ENCODE assay signal across 9 cellular contexts in genomic region chr2:16650287-16651249, GRCh38. TPM values are rescaled to one million over a fixed set of nuclear protein-coding genes. Genes with fewer than 3 reads are reported as not detected.
DNase-seq lines count a peak whose midpoint lies in the region; ATAC-seq and TF ChIP-seq lines count a peak whose summit lies in the region.
"Had no signal": no experiment of that assay in that cellular context is flagged by ENCODE, and none has a peak within 500 bp of the region (broad histone marks: within the 10 kb centered on the region; RNA-seq: fewer than 3 reads in every experiment).

No MANE protein-coding gene starts in this region.

- H3K4me3 Mint-ChIP-seq in activated CD4-positive, alpha-beta T cell treated with anti-CD3 and anti-CD28 coated beads, Interleukin-2, amount 10 ng/mL, durations not matched to agents 24 days and 14 days = no peak overlapping the region
- H3K4me3 Mint-ChIP-seq in activated CD4-positive, alpha-beta T cell treated with anti-CD3 and anti-CD28 coated beads, Interleukin-2, amount 10 ng/mL, durations not matched to agents 7 days and 5 days = no peak overlapping the region
- H3K4me3 Mint-ChIP-seq in chondrocyte (ENCODE audit: unreplicated experiment) = peak overlapping the region; percentile 55

- H3K27ac ChIP-seq in mesodermal cell (ENCODE audit: low read depth, low read length, severe bottlenecking) (peak overlapping the region; percentile 48), urinary bladder (ENCODE audit: low read depth) (peak overlapping the region; percentile 0)

- TF ChIP-seq CTCF in chondrocyte (IDR thresholded peaks at IDR 0.05) = no peak

- 88% methylated on average over 8 to 10 of the region's 12 CpGs for WGBS in mesodermal cell (ENCODE audit: insufficient coverage in 2 of 2), 2 experiments
- 42% methylated on average over 12 of the region's 12 CpGs for WGBS in urinary bladder

- CTCF ChIA-PET in activated CD4-positive, alpha-beta T cell treated with anti-CD3 and anti-CD28 coated beads, Interleukin-2, amount 10 ng/mL, durations not matched to agents 7 days and 5 days (lab: Charles Lee) = interaction anchor here (1.0 to 2.2 kb wide), 3 partner anchors 8 to 42 kb away, joined by 3 to 4 read pairs (median 4); no protein-coding TSS in a partner anchor

- no peak overlapping the region for H3K4me3 ChIP-seq in mesodermal cell (ENCODE audit: extremely low read depth, insufficient read depth, low read length, poor library complexity, severe bottlenecking)
- no peak overlapping the region for H3K4me3 ChIP-seq in urinary bladder (ENCODE audit: low read depth, low read length)

- POLR2A ChIA-PET in activated CD4-positive, alpha-beta T cell treated with anti-CD3 and anti-CD28 coated beads, Interleukin-2, amount 10 ng/mL, durations not matched to agents 7 days and 5 days (lab: Charles Lee) = no interaction called here

- intact Hi-C loops in activated CD4-positive, alpha-beta T cell treated with anti-CD3 and anti-CD28 coated beads, Interleukin-2, amount 10 ng/mL, durations not matched to agents 24 days and 14 days (cut with micrococcal nuclease) = no loop called here

- peak overlapping the region; percentile 31 for H3K27ac Mint-ChIP-seq in activated CD4-positive, alpha-beta T cell treated with anti-CD3 and anti-CD28 coated beads, Interleukin-2, amount 10 ng/mL, durations not matched to agents 24 days and 14 days
- no peak overlapping the region for H3K27ac Mint-ChIP-seq in activated CD4-positive, alpha-beta T cell treated with anti-CD3 and anti-CD28 coated beads, Interleukin-2, amount 10 ng/mL, durations not matched to agents 7 days and 5 days
- H3K27ac Mint-ChIP-seq in chondrocyte (ENCODE audit: unreplicated experiment) = peak overlapping the region; percentile 90
- H3K27ac Mint-ChIP-seq: CD4-positive, CD25-positive, alpha-beta regulatory T cell had no signal

- no peaks in the 10 kb centered on the region for H3K9me3 Mint-ChIP-seq in activated CD4-positive, alpha-beta T cell treated with anti-CD3 and anti-CD28 coated beads, Interleukin-2, amount 10 ng/mL, durations not matched to agents 24 days and 14 days
- H3K9me3 Mint-ChIP-seq in activated CD4-positive, alpha-beta T cell treated with anti-CD3 and anti-CD28 coated beads, Interleukin-2, amount 10 ng/mL, durations not matched to agents 7 days and 5 days = no peaks in the 10 kb centered on the region
- no peaks in the 10 kb centered on the region for H3K9me3 Mint-ChIP-seq in chondrocyte (ENCODE audit: low read depth)

- H3K4me1 Mint-ChIP-seq in activated CD4-positive, alpha-beta T cell treated with anti-CD3 and anti-CD28 coated beads, Interleukin-2, amount 10 ng/mL, durations not matched to agents 24 days and 14 days = peaks cover 16% of the 10 kb centered on the region
- H3K4me1 Mint-ChIP-seq in activated CD4-positive, alpha-beta T cell treated with anti-CD3 and anti-CD28 coated beads, Interleukin-2, amount 10 ng/mL, durations not matched to agents 7 days and 5 days = no peaks in the 10 kb centered on the region
- H3K4me1 Mint-ChIP-seq in chondrocyte (ENCODE audit: low read depth) = peaks cover 36% of the 10 kb centered on the region
- H3K4me1 Mint-ChIP-seq: CD4-positive, CD25-positive, alpha-beta regulatory T cell had no signal

- no peak for DNase-seq in activated CD4-positive, alpha-beta T cell treated with anti-CD3 and anti-CD28 coated beads, Interleukin-2, amount 10 ng/mL, durations not matched to agents 24 days and 14 days
- DNase-seq in activated CD4-positive, alpha-beta T cell treated with anti-CD3 and anti-CD28 coated beads, Interleukin-2, amount 10 ng/mL, durations not matched to agents 7 days and 5 days = no peak
- no peak for DNase-seq in chondrocyte (ENCODE audit: low spot score)
- DNase-seq in effector CD8-positive, alpha-beta T cell (lab: John Stamatoyannopoulos, UW) = no peak
- no peak for DNase-seq in activated CD4-positive, CD25-positive, alpha-beta regulatory T cell (lab: John Stamatoyannopoulos, UW)
- DNase-seq: CD4-positive, CD25-positive, alpha-beta regulatory T cell had no signal

- H3K27me3 Mint-ChIP-seq in activated CD4-positive, alpha-beta T cell treated with anti-CD3 and anti-CD28 coated beads, Interleukin-2, amount 10 ng/mL, durations not matched to agents 24 days and 14 days = no peaks in the 10 kb centered on the region
- no peaks in the 10 kb centered on the region for H3K27me3 Mint-ChIP-seq in activated CD4-positive, alpha-beta T cell treated with anti-CD3 and anti-CD28 coated beads, Interleukin-2, amount 10 ng/mL, durations not matched to agents 7 days and 5 days
- peaks cover 1% of the 10 kb centered on the region for H3K27me3 Mint-ChIP-seq in chondrocyte (ENCODE audit: low read depth)

- no peaks in the 10 kb centered on the region for H3K36me3 Mint-ChIP-seq in activated CD4-positive, alpha-beta T cell treated with anti-CD3 and anti-CD28 coated beads, Interleukin-2, amount 10 ng/mL, durations not matched to agents 24 days and 14 days (ENCODE audit: low read depth)
- H3K36me3 Mint-ChIP-seq in activated CD4-positive, alpha-beta T cell treated with anti-CD3 and anti-CD28 coated beads, Interleukin-2, amount 10 ng/mL, durations not matched to agents 7 days and 5 days (ENCODE audit: low read depth) = no peaks in the 10 kb centered on the region
- no peaks in the 10 kb centered on the region for H3K36me3 Mint-ChIP-seq in chondrocyte (ENCODE audit: low read depth)
- H3K36me3 Mint-ChIP-seq: CD4-positive, CD25-positive, alpha-beta regulatory T cell had no signal

- ATAC-seq in GM21423 (IDR thresholded peaks at IDR 0.05; ENCODE audit: unreplicated experiment) = no peak

- peaks cover 15% of the 10 kb centered on the region for H3K4me1 ChIP-seq in mesodermal cell (ENCODE audit: control insufficient read depth, insufficient read depth, low read length, poor library complexity, severe bottlenecking)
- no peaks in the 10 kb centered on the region for H3K4me1 ChIP-seq in urinary bladder (ENCODE audit: insufficient read depth)

- H3K9me3 ChIP-seq in mesodermal cell (ENCODE audit: control insufficient read depth, low read length) = no peaks in the 10 kb centered on the region

- H3K36me3 ChIP-seq in mesodermal cell (ENCODE audit: control insufficient read depth, insufficient read depth, low read length) (no peaks in the 10 kb centered on the region), urinary bladder (ENCODE audit: insufficient read depth) (no peaks in the 10 kb centered on the region)

RNA-seq across cellular contexts. Expression of gene CYRIA, which starts 15.1 kb away (rescaled TPM):
- total RNA-seq in activated CD4-positive, alpha-beta T cell treated with anti-CD3 and anti-CD28 coated beads, Interleukin-2, amount 10 ng/mL, durations not matched to agents 24 days and 14 days = 1.7 and 1.8 TPM in 2 replicates
- total RNA-seq in activated CD4-positive, alpha-beta T cell treated with anti-CD3 and anti-CD28 coated beads, Interleukin-2, amount 10 ng/mL, durations not matched to agents 7 days and 5 days = under 1 TPM; 0.20 to 0.31 TPM
- total RNA-seq in chondrocyte (2.0 to 2.1 TPM in 2 of 3 replicates, not detected in the other), urinary bladder (10.5 TPM)
- polyA plus RNA-seq in mesodermal cell (2013, experiment 1 of 2) = 15.8 TPM
- polyA plus RNA-seq in mesodermal cell (2013, experiment 2 of 2) = 13.4 TPM
- 7.9 TPM for polyA plus RNA-seq in urinary bladder
- total RNA-seq: CD4-positive, CD25-positive, alpha-beta regulatory T cell had no signal
